ENCODE assay signal across 8 cellular contexts in genomic region chr11:75022759-75023396, GRCh38. TPM values are rescaled to one million over a fixed set of nuclear protein-coding genes. Genes with fewer than 3 reads are reported as not detected.
DNase-seq lines count a peak whose midpoint lies in the region; ATAC-seq and TF ChIP-seq lines count a peak whose summit lies in the region.

No MANE protein-coding gene starts in this region.

- H3K4me3 Mint-ChIP-seq in naive thymus-derived CD4-positive, alpha-beta T cell = no peak overlapping the region

- H3K4me1 ChIP-seq in OCI-LY3 (ENCODE audit: low read length) = peaks cover 35% of the 10 kb centered on the region
- no peaks in the 10 kb centered on the region for H3K4me1 ChIP-seq in naive thymus-derived CD4-positive, alpha-beta T cell (ENCODE audit: control insufficient read depth in 2 of 2, insufficient read depth in 2 of 2, low read length in 2 of 2)

- no peaks in the 10 kb centered on the region for H3K9me3 ChIP-seq in OCI-LY3 (ENCODE audit: insufficient read depth, low read length)
- no peaks in the 10 kb centered on the region for H3K9me3 ChIP-seq in naive thymus-derived CD4-positive, alpha-beta T cell (ENCODE audit: control insufficient read depth in 2 of 3, low read length in 3 of 3)

- no peaks in the 10 kb centered on the region for H3K36me3 ChIP-seq in OCI-LY3 (replicated peaks; ENCODE audit: low read depth, low read length)
- H3K36me3 ChIP-seq in naive thymus-derived CD4-positive, alpha-beta T cell (ENCODE audit: control insufficient read depth in 2 of 3, insufficient read depth in 3 of 3, low read length in 3 of 3) = no peaks in the 10 kb centered on the region

- H3K27ac ChIP-seq in OCI-LY3 (ENCODE audit: low read length) = peak overlapping the region; percentile 28; the same call in 1 of the 2 replicates
- no peak overlapping the region for H3K27ac ChIP-seq in naive thymus-derived CD4-positive, alpha-beta T cell (ENCODE audit: low read depth, low read length)

- peak overlapping the region; percentile 56 for H3K4me2 ChIP-seq in OCI-LY3 (ENCODE audit: low read length)

- H2AFZ ChIP-seq in OCI-LY3 (ENCODE audit: low read depth, low read length) = peak overlapping the region; percentile 12; the same call in 1 of the 2 replicates

- no peaks in the 10 kb centered on the region for H4K20me1 ChIP-seq in OCI-LY3 (ENCODE audit: insufficient read depth, low read length)

- ATAC-seq in GM19043 (IDR thresholded peaks at IDR 0.05; ENCODE audit: low read depth, unreplicated experiment) (peak; percentile 59), esophagus mucosa (peak; percentile 85)
- peak; percentile 88 for ATAC-seq in naive thymus-derived CD4-positive, alpha-beta T cell

- peaks cover 0 to 8% (median 5%) of the 10 kb centered on the region in 11 donors for H3K9me3 Mint-ChIP-seq in naive thymus-derived CD4-positive, alpha-beta T cell

- no peaks in the 10 kb centered on the region for H3K4me1 Mint-ChIP-seq in naive thymus-derived CD4-positive, alpha-beta T cell

- H3K27ac Mint-ChIP-seq in naive thymus-derived CD4-positive, alpha-beta T cell = no peak overlapping the region

- H3K27me3 Mint-ChIP-seq in naive thymus-derived CD4-positive, alpha-beta T cell = no peaks in the 10 kb centered on the region

- peak overlapping the region; percentile 33; the same call in 1 of the 2 replicates for H3K9ac ChIP-seq in OCI-LY3 (ENCODE audit: low read length)

- H3K27me3 ChIP-seq in OCI-LY3 (ENCODE audit: low read depth, low read length) = no peaks in the 10 kb centered on the region
- H3K27me3 ChIP-seq in naive thymus-derived CD4-positive, alpha-beta T cell (ENCODE audit: control insufficient read depth in 2 of 2, insufficient read depth in 2 of 2, low read length in 2 of 2) = no peaks in the 10 kb centered on the region

- POLR2A ChIA-PET in naive thymus-derived CD4-positive, alpha-beta T cell (lab: Charles Lee) = interaction anchor here (0.6 to 1.0 kb wide), 3 partner anchors 48 to 204 kb away, joined by 3 to 4 read pairs (median 4); partner anchors contain the start of genes SPCS2 and XRRA1

- peak; percentile 99 for TF ChIP-seq CTCF in AG09319 (IDR thresholded peaks at IDR 0.05; ENCODE audit: low read depth, low read length)
- peak; percentile 99 for TF ChIP-seq CTCF in OCI-LY3 (IDR thresholded peaks at IDR 0.05; ENCODE audit: low read depth, low read length)

- H3K36me3 Mint-ChIP-seq in naive thymus-derived CD4-positive, alpha-beta T cell = peaks cover 4 to 12% (median 9%) of the 10 kb centered on the region in 5 donors

- DNase-seq in AG09319 (ENCODE audit: extremely low read depth, low read depth) (peak; percentile 62), HUDEP-2 (lab: John Stamatoyannopoulos, UW; ENCODE audit: unreplicated experiment in 76 of 76) (peak in 74 of 76 experiments; percentile 10 to 91 (median 78)), activated T-cell treated with anti-CD3 and anti-CD28 coated beads for 1 hour (ENCODE audit: low read depth) (peak; percentile 64)
- DNase-seq in naive thymus-derived CD4-positive, alpha-beta T cell = peak; percentile 38 to 71 (median 66)
- DNase-seq in stimulated activated CD8-positive, alpha-beta memory T cell treated with anti-CD3 and anti-CD28 coated beads, Interleukin-7, amount 100 ng/mL, for 4 hours (ENCODE audit: low read depth in 2 of 2) = peak; percentile 51

- intact Hi-C loops in naive thymus-derived CD4-positive, alpha-beta T cell (cut with micrococcal nuclease) = loop anchor here (1.0 to 2.0 kb wide), 6 partner anchors 118 to 248 kb away; partner anchors contain the start of gene TPBGL (in 2 of the 2)

- no peaks in the 10 kb centered on the region for H3K79me2 ChIP-seq in OCI-LY3 (ENCODE audit: low read length)

- CTCF ChIA-PET in naive thymus-derived CD4-positive, alpha-beta T cell (lab: Charles Lee) = interaction anchor here (0.6 to 5.7 kb wide), 18 partner anchors 9 to 257 kb away, joined by 3 to 45 read pairs (median 4); no protein-coding TSS in a partner anchor

- peak overlapping the region; percentile 3; the same call in 1 of the 2 replicates for H3K4me3 ChIP-seq in OCI-LY3 (ENCODE audit: low read length)
- no peak overlapping the region for H3K4me3 ChIP-seq in naive thymus-derived CD4-positive, alpha-beta T cell (ENCODE audit: low read length)

RNA-seq across cellular contexts. Expression of gene NEU3, which starts 34.1 kb away (rescaled TPM):
- total RNA-seq in esophagus mucosa = 2.7 TPM
- 10 to 100 TPM; 12.6 to 18.9 (median 16.1) TPM for total RNA-seq in naive thymus-derived CD4-positive, alpha-beta T cell
- polyA plus RNA-seq in naive thymus-derived CD4-positive, alpha-beta T cell = 1 to 10 TPM; 2.6 to 3.2 TPM
